1 cellular context compared by ENCODE assay signal in the genomic region with DNA sequence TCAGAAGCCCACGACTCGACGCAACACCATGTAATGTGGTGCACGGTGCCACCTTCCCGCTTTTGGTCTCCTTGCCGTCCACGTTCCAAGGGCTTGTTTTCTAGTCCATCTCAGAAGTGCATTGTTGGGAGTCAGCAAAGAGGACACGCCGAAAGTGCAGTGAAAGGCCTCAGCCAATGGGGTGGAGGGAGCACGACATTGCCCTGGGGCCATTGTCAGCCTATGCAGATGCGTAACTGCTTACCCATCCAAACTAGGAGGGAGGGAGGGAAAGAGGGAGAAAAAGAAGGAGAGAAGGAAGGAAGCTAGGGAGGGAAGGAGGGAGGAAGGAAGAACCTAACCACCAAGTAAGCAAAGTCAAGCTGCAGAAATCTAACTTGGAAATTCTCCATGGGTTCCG.
TF ChIP-seq lines count a peak whose summit lies in the region.

No MANE protein-coding gene starts in this region.

TF ChIP-seq in GM23338, 12 proteins besides CTCF, POLR2A, EP300 and RAD21 (continued from another document):
- TF ChIP-seq REST (IDR thresholded peaks at IDR 0.05; ENCODE audit: unreplicated experiment) (no peak), EZH2 (IDR thresholded peaks at IDR 0.05; ENCODE audit: low read depth, unreplicated experiment) (no peak), ZNF114 (CRISPR knock-in tag; IDR thresholded peaks at IDR 0.05) (no peak), EZH2phosphoT487 (IDR thresholded peaks at IDR 0.05; ENCODE audit: unreplicated experiment) (no peak), CREB1 (CRISPR knock-in tag; IDR thresholded peaks at IDR 0.05; ENCODE audit: low read depth) (no peak), NANOG (IDR thresholded peaks at IDR 0.05; ENCODE audit: borderline replicate concordance) (no peak)
- TF ChIP-seq, protein P1, sequence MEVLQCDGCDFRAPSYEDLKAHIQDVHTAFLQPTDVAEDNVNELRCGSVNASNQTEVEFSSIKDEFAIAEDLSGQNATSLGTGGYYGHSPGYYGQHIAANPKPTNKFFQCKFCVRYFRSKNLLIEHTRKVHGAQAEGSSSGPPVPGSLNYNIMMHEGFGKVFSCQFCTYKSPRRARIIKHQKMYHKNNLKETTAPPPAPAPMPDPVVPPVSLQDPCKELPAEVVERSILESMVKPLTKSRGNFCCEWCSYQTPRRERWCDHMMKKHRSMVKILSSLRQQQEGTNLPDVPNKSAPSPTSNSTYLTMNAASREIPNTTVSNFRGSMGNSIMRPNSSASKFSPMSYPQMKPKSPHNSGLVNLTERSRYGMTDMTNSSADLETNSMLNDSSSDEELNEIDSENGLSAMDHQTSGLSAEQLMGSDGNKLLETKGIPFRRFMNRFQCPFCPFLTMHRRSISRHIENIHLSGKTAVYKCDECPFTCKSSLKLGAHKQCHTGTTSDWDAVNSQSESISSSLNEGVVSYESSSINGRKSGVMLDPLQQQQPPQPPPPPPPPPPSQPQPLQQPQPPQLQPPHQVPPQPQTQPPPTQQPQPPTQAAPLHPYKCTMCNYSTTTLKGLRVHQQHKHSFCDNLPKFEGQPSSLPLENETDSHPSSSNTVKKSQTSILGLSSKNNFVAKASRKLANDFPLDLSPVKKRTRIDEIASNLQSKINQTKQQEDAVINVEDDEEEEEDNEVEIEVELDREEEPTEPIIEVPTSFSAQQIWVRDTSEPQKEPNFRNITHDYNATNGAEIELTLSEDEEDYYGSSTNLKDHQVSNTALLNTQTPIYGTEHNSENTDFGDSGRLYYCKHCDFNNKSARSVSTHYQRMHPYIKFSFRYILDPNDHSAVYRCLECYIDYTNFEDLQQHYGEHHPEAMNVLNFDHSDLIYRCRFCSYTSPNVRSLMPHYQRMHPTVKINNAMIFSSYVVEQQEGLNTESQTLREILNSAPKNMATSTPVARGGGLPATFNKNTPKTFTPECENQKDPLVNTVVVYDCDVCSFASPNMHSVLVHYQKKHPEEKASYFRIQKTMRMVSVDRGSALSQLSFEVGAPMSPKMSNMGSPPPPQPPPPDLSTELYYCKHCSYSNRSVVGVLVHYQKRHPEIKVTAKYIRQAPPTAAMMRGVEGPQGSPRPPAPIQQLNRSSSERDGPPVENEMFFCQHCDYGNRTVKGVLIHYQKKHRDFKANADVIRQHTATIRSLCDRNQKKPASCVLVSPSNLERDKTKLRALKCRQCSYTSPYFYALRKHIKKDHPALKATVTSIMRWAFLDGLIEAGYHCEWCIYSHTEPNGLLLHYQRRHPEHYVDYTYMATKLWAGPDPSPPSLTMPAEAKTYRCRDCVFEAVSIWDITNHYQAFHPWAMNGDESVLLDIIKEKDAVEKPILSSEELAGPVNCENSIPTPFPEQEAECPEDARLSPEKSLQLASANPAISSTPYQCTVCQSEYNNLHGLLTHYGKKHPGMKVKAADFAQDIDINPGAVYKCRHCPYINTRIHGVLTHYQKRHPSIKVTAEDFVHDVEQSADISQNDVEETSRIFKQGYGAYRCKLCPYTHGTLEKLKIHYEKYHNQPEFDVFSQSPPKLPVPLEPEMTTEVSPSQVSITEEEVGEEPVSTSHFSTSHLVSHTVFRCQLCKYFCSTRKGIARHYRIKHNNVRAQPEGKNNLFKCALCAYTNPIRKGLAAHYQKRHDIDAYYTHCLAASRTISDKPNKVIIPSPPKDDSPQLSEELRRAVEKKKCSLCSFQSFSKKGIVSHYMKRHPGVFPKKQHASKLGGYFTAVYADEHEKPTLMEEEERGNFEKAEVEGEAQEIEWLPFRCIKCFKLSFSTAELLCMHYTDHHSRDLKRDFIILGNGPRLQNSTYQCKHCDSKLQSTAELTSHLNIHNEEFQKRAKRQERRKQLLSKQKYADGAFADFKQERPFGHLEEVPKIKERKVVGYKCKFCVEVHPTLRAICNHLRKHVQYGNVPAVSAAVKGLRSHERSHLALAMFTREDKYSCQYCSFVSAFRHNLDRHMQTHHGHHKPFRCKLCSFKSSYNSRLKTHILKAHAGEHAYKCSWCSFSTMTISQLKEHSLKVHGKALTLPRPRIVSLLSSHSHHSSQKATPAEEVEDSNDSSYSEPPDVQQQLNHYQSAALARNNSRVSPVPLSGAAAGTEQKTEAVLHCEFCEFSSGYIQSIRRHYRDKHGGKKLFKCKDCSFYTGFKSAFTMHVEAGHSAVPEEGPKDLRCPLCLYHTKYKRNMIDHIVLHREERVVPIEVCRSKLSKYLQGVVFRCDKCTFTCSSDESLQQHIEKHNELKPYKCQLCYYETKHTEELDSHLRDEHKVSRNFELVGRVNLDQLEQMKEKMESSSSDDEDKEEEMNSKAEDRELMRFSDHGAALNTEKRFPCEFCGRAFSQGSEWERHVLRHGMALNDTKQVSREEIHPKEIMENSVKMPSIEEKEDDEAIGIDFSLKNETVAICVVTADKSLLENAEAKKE (CRISPR knock-in tag; IDR thresholded peaks at IDR 0.05): no peak
